8 cellular contexts compared by ENCODE assay signal in the genomic region with DNA sequence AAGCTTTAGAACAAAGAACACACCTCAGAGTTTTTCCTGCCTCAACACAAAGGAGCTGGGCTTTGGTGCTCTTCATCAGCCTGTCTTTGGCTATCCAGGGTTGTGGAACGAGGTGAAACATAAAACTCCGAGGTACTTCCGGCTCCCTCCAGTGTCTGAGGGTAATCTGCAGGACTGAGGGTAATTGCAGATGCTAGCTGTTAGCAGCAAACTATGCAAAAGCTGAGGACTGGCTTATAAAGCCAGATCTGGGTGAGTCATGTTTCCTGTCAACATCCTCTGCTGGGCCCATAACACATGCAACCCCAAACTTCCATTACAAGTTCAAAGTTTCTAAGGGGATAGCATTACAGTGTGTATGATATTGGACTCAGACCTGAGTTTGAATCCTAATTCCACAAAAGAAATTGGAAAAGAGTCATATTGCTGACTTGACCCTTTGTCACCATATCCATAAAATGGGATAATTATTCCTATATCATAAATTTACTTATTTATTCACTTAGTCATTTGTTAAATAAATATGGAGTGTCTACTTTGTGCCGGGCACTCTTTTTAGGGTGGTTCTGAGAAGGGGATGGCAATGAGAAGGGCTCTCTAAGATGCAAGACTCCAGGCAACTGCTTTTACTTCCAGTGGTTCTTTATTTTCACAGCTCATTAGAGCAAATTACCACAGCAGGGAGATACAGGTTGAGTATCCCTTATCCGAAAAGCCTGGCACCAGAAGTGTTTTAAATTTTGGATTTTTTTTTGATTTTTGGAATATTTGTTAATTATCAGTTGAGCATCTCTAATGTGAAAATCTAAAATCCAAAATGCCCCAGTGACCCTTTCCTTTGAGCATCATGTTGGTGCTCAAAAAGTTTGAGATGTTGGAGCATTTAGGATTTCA. TPM values are rescaled to one million over a fixed set of nuclear protein-coding genes. Genes with fewer than 3 reads are reported as not detected.
DNase-seq lines count a peak whose midpoint lies in the region; ATAC-seq and TF ChIP-seq lines count a peak whose summit lies in the region.

No MANE protein-coding gene starts in this region.

- intact Hi-C loops in adrenal gland (cut with DNase I) = no loop called here

- TF ChIP-seq CTCF in adrenal gland (IDR thresholded peaks at IDR 0.05) = peak in 1 of 6 experiments; percentile 5

- H3K36me3 ChIP-seq in adrenal gland (replicated peaks in 1 of 2) = peaks cover 0 to 5% of the 10 kb centered on the region in 2 donors

- TF ChIP-seq POLR2A in adrenal gland (IDR thresholded peaks at IDR 0.05) = peak; percentile 10 to 43

- peak overlapping the region; percentile 70 to 99 (median 95) for H3K27ac ChIP-seq in adrenal gland

- no peak overlapping the region for H3K4me3 ChIP-seq in adrenal gland

- WGBS in adrenal gland, 4 donors = 29 to 50% (median 37%) methylated on average over 5 of the region's 5 CpGs

- H3K27me3 ChIP-seq in adrenal gland = no peaks in the 10 kb centered on the region

- DNase-seq in AML-193 (lab: John Stamatoyannopoulos, UW) = peak; percentile 76 to 81
- peak; percentile 72 for DNase-seq in SKM-1 (lab: John Stamatoyannopoulos, UW; ENCODE audit: unreplicated experiment)
- peak in 6 of 7 donors; percentile 50 to 75 (median 62) for DNase-seq in adrenal gland
- DNase-seq in iPS DF 19.7 (ENCODE audit: low read depth, low spot score) = peak; percentile 64
- DNase-seq in stimulated activated CD4-positive, alpha-beta T cell treated with anti-CD3 and anti-CD28 coated beads, Interleukin-4, amount 100 ng/mL, for 24 hours = peak; percentile 81
- DNase-seq in 8988T = no peak

- H3K4me1 ChIP-seq in adrenal gland (replicated peaks in 1 of 2) = peaks cover 9 to 34% of the 10 kb centered on the region in 2 donors

- ATAC-seq in GM18909 (IDR thresholded peaks at IDR 0.05; ENCODE audit: poor library complexity, unreplicated experiment) (peak; percentile 43), HG03280 (IDR thresholded peaks at IDR 0.05; ENCODE audit: unreplicated experiment) (peak; percentile 35)

- no peaks in the 10 kb centered on the region for H3K9me3 ChIP-seq in adrenal gland (replicated peaks in 1 of 3)

RNA-seq across cellular contexts. Expression of a gene that starts 9.5 kb away (rescaled TPM):
- total RNA-seq in adrenal gland = 10 to 100 TPM in 6 of 8 donors, 1 to 10 TPM in 2; 7.2 to 38.8 (median 19.2) TPM
- polyA plus RNA-seq in adrenal gland = 10 to 100 TPM; 16.9 to 34.7 (median 18.3) TPM

RNA-seq across cellular contexts. Expression of a gene that starts 15.5 kb away (rescaled TPM):
- 1,000 to 10,000 TPM; 1,793 to 6,421 (median 3,354) TPM for total RNA-seq in adrenal gland
- polyA plus RNA-seq in adrenal gland = 1,000 to 10,000 TPM; 1,063 to 5,117 (median 1,725) TPM

RNA-seq across cellular contexts. Expression of a gene that starts 15.7 kb away (rescaled TPM):
- 1 to 10 TPM in 7 of 8 donors, under 1 TPM in 1; 0.42 to 5.6 (median 2.7) TPM for total RNA-seq in adrenal gland
- polyA plus RNA-seq in adrenal gland = 10 to 100 TPM in 2 of 3 donors, 1 to 10 TPM in 1; 1.3 to 18.3 (median 17.5) TPM
